21 cellular contexts compared by ENCODE assay signal in the genomic region with DNA sequence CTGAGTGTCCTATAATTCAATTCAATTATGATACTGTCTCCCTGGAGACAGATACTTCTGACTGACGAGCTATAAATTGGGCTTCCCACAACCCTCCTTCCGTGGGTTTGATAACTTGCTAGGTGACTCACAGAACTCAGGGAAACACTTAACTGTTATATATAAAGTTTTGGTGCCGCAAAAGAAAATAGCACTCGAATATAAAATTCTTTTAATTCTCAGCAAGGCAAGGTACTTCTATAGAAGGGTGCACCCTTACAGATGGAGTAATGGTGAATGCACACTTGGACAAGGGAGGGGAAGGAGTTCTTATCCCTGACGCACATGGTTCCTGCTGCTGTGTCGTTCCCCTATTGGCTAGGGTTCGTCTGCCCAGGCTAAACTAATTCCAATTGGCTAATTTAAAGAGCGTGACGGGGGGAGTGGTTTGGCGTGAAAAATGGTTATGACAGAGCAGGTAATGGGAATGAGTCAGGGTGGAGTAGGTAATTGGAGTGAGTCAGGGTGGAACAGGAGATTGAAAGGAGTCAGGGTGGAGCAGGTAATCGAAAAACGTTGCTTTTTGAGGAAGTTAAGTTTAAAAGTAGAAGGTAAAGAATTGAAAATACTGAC. TPM values are rescaled to one million over a fixed set of nuclear protein-coding genes. Genes with fewer than 3 reads are reported as not detected.
DNase-seq lines count a peak whose midpoint lies in the region; ATAC-seq, FAIRE-seq and TF ChIP-seq lines count a peak whose summit lies in the region.
"Had no signal": no experiment of that assay in that cellular context is flagged by ENCODE, and none has a peak within 500 bp of the region (broad histone marks: within the 10 kb centered on the region; RNA-seq: fewer than 3 reads in every experiment).

No MANE protein-coding gene starts in this region.

- DNase-seq in activated CD4-positive, alpha-beta T cell treated with anti-CD3 and anti-CD28 coated beads for 36 hours = peak; percentile 13
- no peak for DNase-seq in activated CD4-positive, alpha-beta T cell treated with anti-CD3 and anti-CD28 coated beads, Interleukin-2, amount 10 ng/mL, durations not matched to agents 7 days and 5 days
- DNase-seq in RCC 7860 (ENCODE audit: low spot score) = peak; percentile 57
- peak; percentile 32 for DNase-seq in epithelial cell of esophagus (ENCODE audit: low read depth)
- peak; percentile 25 for DNase-seq in renal cortical epithelial cell (ENCODE audit: low read depth)
- no peak for DNase-seq in mesenteric fat pad (ENCODE audit: low spot score)
- DNase-seq in SIG-M5 (lab: John Stamatoyannopoulos, UW) = no peak
- DNase-seq: activated CD4-positive, alpha-beta T cell treated with anti-CD3 and anti-CD28 coated beads, Interleukin-2, amount 10 ng/mL, durations not matched to agents 24 days and 14 days; activated naive CD4-positive, alpha-beta T cell treated with anti-CD3 and anti-CD28 coated beads, Interleukin-2, amount 50 U/mL, for 16 hours; CD4-positive, alpha-beta memory T cell; EL; HCEC 1CT; NCI-H2029 treated with DMSO at 0.1 percent for 48 hours; NCI-H526; stimulated activated naive B cell treated with anti-CD40 and anti-IgM and Interleukin-4, amounts not matched to agents 10 μg/mL and 1 μg/mL and 100 μg/mL, for 72 hours had no signal

- H3K36me3 Mint-ChIP-seq in activated CD4-positive, alpha-beta T cell treated with anti-CD3 and anti-CD28 coated beads for 36 hours (ENCODE audit: low read depth) = no peaks in the 10 kb centered on the region
- H3K36me3 Mint-ChIP-seq in activated CD4-positive, alpha-beta T cell treated with anti-CD3 and anti-CD28 coated beads, Interleukin-2, amount 10 ng/mL, durations not matched to agents 7 days and 5 days (ENCODE audit: low read depth) = no peaks in the 10 kb centered on the region
- H3K36me3 Mint-ChIP-seq: CD4-positive, alpha-beta memory T cell; stimulated activated naive B cell treated with anti-CD40 and anti-IgM and Interleukin-4, amounts not matched to agents 10 μg/mL and 1 μg/mL and 100 μg/mL, for 72 hours had no signal

- TF ChIP-seq CTCF in epithelial cell of esophagus (IDR thresholded peaks at IDR 0.05; ENCODE audit: insufficient read depth, low read depth, low read length, missing control alignments) = no peak

- CTCF ChIA-PET in activated CD4-positive, alpha-beta T cell treated with anti-CD3 and anti-CD28 coated beads for 36 hours (lab: Charles Lee) = no interaction called here
- CTCF ChIA-PET in activated CD4-positive, alpha-beta T cell treated with anti-CD3 and anti-CD28 coated beads, Interleukin-2, amount 10 ng/mL, durations not matched to agents 7 days and 5 days (lab: Charles Lee) = no interaction called here

- ATAC-seq in activated CD4-positive, alpha-beta T cell treated with anti-CD3 and anti-CD28 coated beads for 36 hours = no peak
- no peak for ATAC-seq in GM19452 (IDR thresholded peaks at IDR 0.05; ENCODE audit: unreplicated experiment)
- ATAC-seq: left lobe of liver; sciatic nerve; stimulated activated naive B cell treated with anti-CD40 and anti-IgM and Interleukin-4, amounts not matched to agents 10 μg/mL and 1 μg/mL and 100 μg/mL, for 72 hours had no signal

- H3K4me3 ChIP-seq in epithelial cell of esophagus (ENCODE audit: low read length) = no peak overlapping the region
- H3K4me3 ChIP-seq: tibial nerve had no signal

- H3K4me1 Mint-ChIP-seq in activated CD4-positive, alpha-beta T cell treated with anti-CD3 and anti-CD28 coated beads for 36 hours = peaks cover 3% of the 10 kb centered on the region
- H3K4me1 Mint-ChIP-seq in activated CD4-positive, alpha-beta T cell treated with anti-CD3 and anti-CD28 coated beads, Interleukin-2, amount 10 ng/mL, durations not matched to agents 7 days and 5 days = no peaks in the 10 kb centered on the region
- H3K4me1 Mint-ChIP-seq: activated CD4-positive, alpha-beta T cell treated with anti-CD3 and anti-CD28 coated beads, Interleukin-2, amount 10 ng/mL, durations not matched to agents 24 days and 14 days; CD4-positive, alpha-beta memory T cell had no signal

- peak; percentile 76 for FAIRE-seq in RCC 7860 (lab: Jason Lieb, UNC)
- FAIRE-seq: TTC549 had no signal

- H3K4me3 Mint-ChIP-seq in activated CD4-positive, alpha-beta T cell treated with anti-CD3 and anti-CD28 coated beads for 36 hours = no peak overlapping the region
- H3K4me3 Mint-ChIP-seq in activated CD4-positive, alpha-beta T cell treated with anti-CD3 and anti-CD28 coated beads, Interleukin-2, amount 10 ng/mL, durations not matched to agents 7 days and 5 days = no peak overlapping the region
- H3K4me3 Mint-ChIP-seq: activated CD4-positive, alpha-beta T cell treated with anti-CD3 and anti-CD28 coated beads, Interleukin-2, amount 10 ng/mL, durations not matched to agents 24 days and 14 days; CD4-positive, alpha-beta memory T cell; dendritic cell treated with granulocyte-macrophage colony-stimulating factor and Interleukin-4, amounts not matched to agents 40 ng/mL and 50 ng/mL, for 4 days; stimulated activated naive B cell treated with anti-CD40 and anti-IgM and Interleukin-4, amounts not matched to agents 10 μg/mL and 1 μg/mL and 100 μg/mL, for 72 hours had no signal

- POLR2A ChIA-PET in activated CD4-positive, alpha-beta T cell treated with anti-CD3 and anti-CD28 coated beads for 36 hours (lab: Charles Lee) = interaction anchor here (0.5 kb wide), 1 partner anchor 21 kb away, joined by 6 read pairs; no protein-coding TSS in a partner anchor
- POLR2A ChIA-PET in activated CD4-positive, alpha-beta T cell treated with anti-CD3 and anti-CD28 coated beads, Interleukin-2, amount 10 ng/mL, durations not matched to agents 7 days and 5 days (lab: Charles Lee) = no interaction called here

- no peak overlapping the region for H3K27ac Mint-ChIP-seq in activated CD4-positive, alpha-beta T cell treated with anti-CD3 and anti-CD28 coated beads for 36 hours
- H3K27ac Mint-ChIP-seq in activated CD4-positive, alpha-beta T cell treated with anti-CD3 and anti-CD28 coated beads, Interleukin-2, amount 10 ng/mL, durations not matched to agents 7 days and 5 days = no peak overlapping the region
- H3K27ac Mint-ChIP-seq: activated CD4-positive, alpha-beta T cell treated with anti-CD3 and anti-CD28 coated beads, Interleukin-2, amount 10 ng/mL, durations not matched to agents 24 days and 14 days; CD4-positive, alpha-beta memory T cell; dendritic cell treated with granulocyte-macrophage colony-stimulating factor and Interleukin-4, amounts not matched to agents 40 ng/mL and 50 ng/mL, for 4 days; stimulated activated naive B cell treated with anti-CD40 and anti-IgM and Interleukin-4, amounts not matched to agents 10 μg/mL and 1 μg/mL and 100 μg/mL, for 72 hours had no signal

- peaks cover 17% of the 10 kb centered on the region for H3K27me3 Mint-ChIP-seq in activated CD4-positive, alpha-beta T cell treated with anti-CD3 and anti-CD28 coated beads for 36 hours
- H3K27me3 Mint-ChIP-seq in activated CD4-positive, alpha-beta T cell treated with anti-CD3 and anti-CD28 coated beads, Interleukin-2, amount 10 ng/mL, durations not matched to agents 7 days and 5 days = peaks cover 11% of the 10 kb centered on the region

- intact Hi-C loops in activated CD4-positive, alpha-beta T cell treated with anti-CD3 and anti-CD28 coated beads for 36 hours (cut with DNase I, micrococcal nuclease) = no loop called here

- peaks cover 3% of the 10 kb centered on the region for H3K9me3 Mint-ChIP-seq in activated CD4-positive, alpha-beta T cell treated with anti-CD3 and anti-CD28 coated beads for 36 hours (ENCODE audit: low read depth)
- no peaks in the 10 kb centered on the region for H3K9me3 Mint-ChIP-seq in activated CD4-positive, alpha-beta T cell treated with anti-CD3 and anti-CD28 coated beads, Interleukin-2, amount 10 ng/mL, durations not matched to agents 7 days and 5 days
- H3K9me3 Mint-ChIP-seq: activated CD4-positive, alpha-beta T cell treated with anti-CD3 and anti-CD28 coated beads, Interleukin-2, amount 10 ng/mL, durations not matched to agents 24 days and 14 days had no signal

RNA-seq across cellular contexts. Expression of a gene that starts 20.8 kb away (rescaled TPM):
- 100 to 1,000 TPM; 121 to 178 TPM for total RNA-seq in activated CD4-positive, alpha-beta T cell treated with anti-CD3 and anti-CD28 coated beads for 36 hours
- total RNA-seq in activated CD4-positive, alpha-beta T cell treated with anti-CD3 and anti-CD28 coated beads, Interleukin-2, amount 10 ng/mL, durations not matched to agents 7 days and 5 days = 100 to 1,000 TPM; 101 to 112 TPM
- 215 and 338 TPM in 2 replicates for total RNA-seq in renal cortical epithelial cell
- total RNA-seq in mesenteric fat pad = 146 TPM

RNA-seq across cellular contexts. Expression of a gene that starts 55.1 kb away (rescaled TPM):
- not detected for total RNA-seq in activated CD4-positive, alpha-beta T cell treated with anti-CD3 and anti-CD28 coated beads for 36 hours
- total RNA-seq in activated CD4-positive, alpha-beta T cell treated with anti-CD3 and anti-CD28 coated beads, Interleukin-2, amount 10 ng/mL, durations not matched to agents 7 days and 5 days = not detected
- 6.8 and 46.5 TPM in 2 replicates for total RNA-seq in renal cortical epithelial cell
- total RNA-seq in mesenteric fat pad = not detected
- total RNA-seq: activated CD4-positive, alpha-beta T cell treated with anti-CD3 and anti-CD28 coated beads, Interleukin-2, amount 10 ng/mL, durations not matched to agents 24 days and 14 days; CD4-positive, alpha-beta memory T cell; sciatic nerve; tibial nerve had no signal

Comparison
In these comparisons a context has a peak if more than half of its experiments do, and no peak if none do; other contexts are left out.
1. DNase-seq: peak in activated CD4-positive, alpha-beta T cell treated with anti-CD3 and anti-CD28 coated beads for 36 hours (single experiment), RCC 7860 (single experiment), epithelial cell of esophagus (single experiment) and renal cortical epithelial cell (single experiment); none in activated CD4-positive, alpha-beta T cell treated with anti-CD3 and anti-CD28 coated beads, Interleukin-2, amount 10 ng/mL, durations not matched to agents 7 days and 5 days (single experiment), mesenteric fat pad (single experiment) and SIG-M5 (single experiment).